ENCODE assay signal across 9 cellular contexts in the genomic region with DNA sequence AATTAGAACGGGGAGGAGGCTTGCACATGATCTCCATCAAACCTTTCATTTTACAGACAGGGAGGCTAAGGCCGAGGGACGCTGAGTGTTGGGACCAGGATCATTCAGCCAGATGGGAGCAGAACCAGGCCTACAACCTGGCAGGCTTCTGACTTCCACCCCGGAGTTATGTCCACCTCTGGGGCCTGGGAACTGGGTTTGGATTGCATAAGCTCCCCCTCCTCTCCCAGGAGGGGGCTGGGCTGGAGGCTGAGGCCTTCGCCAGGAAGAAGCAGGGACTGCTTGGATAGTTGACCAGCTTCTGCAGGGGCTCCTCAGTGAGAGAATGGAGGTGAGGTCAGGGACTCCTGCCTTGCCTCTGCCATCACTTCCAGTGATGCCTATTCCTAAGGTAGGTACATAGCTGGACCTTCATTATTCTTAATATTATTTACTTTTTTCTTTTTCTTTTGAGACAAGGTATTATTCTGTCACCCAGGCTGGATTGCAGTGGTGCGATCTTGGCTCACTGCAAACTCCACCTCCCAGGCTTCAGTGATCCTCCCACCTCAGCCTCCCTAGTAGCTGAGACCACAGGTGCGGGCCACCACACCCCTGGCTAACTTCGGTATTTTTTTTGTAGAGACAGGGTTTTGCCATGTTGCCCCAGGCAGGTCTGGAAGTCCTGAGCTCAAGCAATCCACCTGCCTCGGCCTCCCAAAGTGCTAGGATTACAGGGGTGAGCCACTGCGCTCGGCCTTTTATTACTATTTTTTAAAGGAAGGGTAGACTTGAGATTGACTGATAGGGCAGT. TPM values are rescaled to one million over a fixed set of nuclear protein-coding genes. Genes with fewer than 3 reads are reported as not detected.
A peak's percentile ranks its signal among the peaks of the same experiment; 100 is the strongest.
DNase-seq lines count a peak whose midpoint lies in the region; ATAC-seq and TF ChIP-seq lines count a peak whose summit lies in the region.
"Had no signal": no experiment of that assay in that cellular context is flagged by ENCODE, and none has a peak within 500 bp of the region (broad histone marks: within the 10 kb centered on the region; RNA-seq: fewer than 3 reads in every experiment).

No MANE protein-coding gene starts in this region.

- no peaks in the 10 kb centered on the region for H3K9me3 ChIP-seq in OCI-LY3 (ENCODE audit: insufficient read depth, low read length)
- no peaks in the 10 kb centered on the region for H3K9me3 ChIP-seq in endocrine pancreas (ENCODE audit: control insufficient read depth, low read length)
- no peaks in the 10 kb centered on the region for H3K9me3 ChIP-seq in smooth muscle cell (replicated peaks; ENCODE audit: low read depth)
- H3K9me3 ChIP-seq: BE2C had no signal

- H3K4me2 ChIP-seq in OCI-LY3 (ENCODE audit: low read length) (peak overlapping the region; percentile 95), smooth muscle cell (peak overlapping the region; percentile 97)

- H3K27me3 ChIP-seq in OCI-LY3 (ENCODE audit: low read depth, low read length) (no peaks in the 10 kb centered on the region), endocrine pancreas (ENCODE audit: control insufficient read depth, insufficient read depth, low read length) (no peaks in the 10 kb centered on the region), smooth muscle cell (ENCODE audit: low read depth) (peaks cover 2% of the 10 kb centered on the region), foreskin keratinocyte (no peaks in the 10 kb centered on the region)

- no peak for ATAC-seq in foreskin keratinocyte

- TF ChIP-seq CTCF in OCI-LY3 (IDR thresholded peaks at IDR 0.05; ENCODE audit: low read depth, low read length): no peak
- no peak for TF ChIP-seq CTCF in smooth muscle cell (IDR thresholded peaks at IDR 0.05; ENCODE audit: borderline replicate concordance, insufficient read depth, poor library complexity, severe bottlenecking)
- no peak for TF ChIP-seq CTCF in foreskin keratinocyte (conservative IDR thresholded peaks at IDR 0.05)

- DNase-seq in NK-92 treated with Interleukin-12 subunit alpha and Interleukin-12 subunit beta, amount 100 ng/mL, for 24 hours (lab: John Stamatoyannopoulos, UW): peak; percentile 14
- no peak for DNase-seq in NK-92 (lab: John Stamatoyannopoulos, UW; ENCODE audit: unreplicated experiment)
- DNase-seq in smooth muscle cell (lab: John Stamatoyannopoulos, UW; ENCODE audit: unreplicated experiment): no peak
- DNase-seq in GM19240 (ENCODE audit: insufficient read length, low spot score): no peak
- DNase-seq in GDM1 (lab: John Stamatoyannopoulos, UW): no peak
- DNase-seq in foreskin keratinocyte: no peak
- DNase-seq: BE2C had no signal

- no peak overlapping the region for H2AFZ ChIP-seq in OCI-LY3 (ENCODE audit: low read depth, low read length)
- peak overlapping the region; percentile 97 for H2AFZ ChIP-seq in smooth muscle cell (ENCODE audit: low read depth)

- WGBS in smooth muscle cell (ENCODE audit: low lambda C conversion rate): 85% methylated on average over 11 of the region's 11 CpGs

- H3K79me2 ChIP-seq in OCI-LY3 (ENCODE audit: low read length): peaks cover 9% of the 10 kb centered on the region
- no peaks in the 10 kb centered on the region for H3K79me2 ChIP-seq in smooth muscle cell (ENCODE audit: low read depth)

- H3K36me3 ChIP-seq in OCI-LY3 (replicated peaks; ENCODE audit: low read depth, low read length) (peaks cover 3% of the 10 kb centered on the region), endocrine pancreas (ENCODE audit: control insufficient read depth, insufficient read depth, low read length) (no peaks in the 10 kb centered on the region), smooth muscle cell (ENCODE audit: low read depth) (no peaks in the 10 kb centered on the region)
- H3K36me3 ChIP-seq: BE2C had no signal

- H3F3A ChIP-seq in smooth muscle cell (ENCODE audit: low read depth): peaks cover 6% of the 10 kb centered on the region

- H3K4me1 ChIP-seq in OCI-LY3 (ENCODE audit: low read length): peaks cover 37% of the 10 kb centered on the region
- no peaks in the 10 kb centered on the region for H3K4me1 ChIP-seq in endocrine pancreas (ENCODE audit: control insufficient read depth, insufficient read depth, low read length)
- no peaks in the 10 kb centered on the region for H3K4me1 ChIP-seq in smooth muscle cell (ENCODE audit: low read depth)
- H3K4me1 ChIP-seq in foreskin keratinocyte: no peaks in the 10 kb centered on the region
- H3K4me1 ChIP-seq: BE2C had no signal

- H4K20me1 ChIP-seq in OCI-LY3 (ENCODE audit: insufficient read depth, low read length): no peaks in the 10 kb centered on the region
- no peaks in the 10 kb centered on the region for H4K20me1 ChIP-seq in smooth muscle cell (ENCODE audit: low read depth)

- H3K9ac ChIP-seq in OCI-LY3 (ENCODE audit: low read length) (peak overlapping the region; percentile 84), endocrine pancreas (ENCODE audit: control insufficient read depth, insufficient read depth, low read length) (peak overlapping the region; percentile 55), smooth muscle cell (ENCODE audit: low read depth) (no peak overlapping the region)

- H3K27ac ChIP-seq in OCI-LY3 (ENCODE audit: low read length): peak overlapping the region; percentile 96
- H3K27ac ChIP-seq in smooth muscle cell (ENCODE audit: low read depth): no peak overlapping the region
- H3K27ac ChIP-seq in foreskin keratinocyte: no peak overlapping the region

- H3K4me3 ChIP-seq in OCI-LY3 (ENCODE audit: low read length) (peak overlapping the region; percentile 99), endocrine pancreas (ENCODE audit: control insufficient read depth, insufficient read depth, low read length) (peak overlapping the region; percentile 65), smooth muscle cell (no peak overlapping the region)

RNA-seq across cellular contexts. Expression of a gene that starts 1.3 kb away (rescaled TPM):
- total RNA-seq in smooth muscle cell (2.2 and 3.1 TPM in 2 replicates), foreskin keratinocyte (7.4 and 11.9 TPM in 2 replicates)
- polyA plus RNA-seq in smooth muscle cell (1.1 and 1.6 TPM in 2 replicates), foreskin keratinocyte (4.1 and 4.6 TPM in 2 replicates)
